Comparison of ENCODE assay signal across 18 cellular contexts in the genomic region with DNA sequence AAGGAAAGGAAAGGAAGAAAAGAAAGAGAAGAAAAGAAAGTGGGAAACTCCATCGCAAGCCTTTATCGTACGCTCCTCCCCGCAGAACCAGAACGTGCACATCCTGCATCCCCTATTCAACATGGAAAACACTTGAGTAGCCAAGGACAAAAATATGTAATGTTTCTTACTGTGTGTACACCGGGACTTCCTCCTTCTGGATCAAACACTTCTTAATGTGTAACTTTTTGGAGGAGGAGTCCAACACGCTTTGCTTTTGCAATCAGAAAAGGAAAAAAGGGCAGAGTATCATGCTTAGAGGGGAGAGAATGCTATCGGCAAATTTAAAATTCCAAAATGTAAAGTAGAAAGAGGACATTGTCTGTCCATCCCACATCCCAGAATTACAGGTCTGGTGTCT. TPM values are rescaled to one million over a fixed set of nuclear protein-coding genes. Genes with fewer than 3 reads are reported as not detected.
"Had no signal": no experiment of that assay in that cellular context is flagged by ENCODE, and none has a peak within 500 bp of the region (broad histone marks: within the 10 kb centered on the region; RNA-seq: fewer than 3 reads in every experiment).

No MANE protein-coding gene starts in this region.

- H3K27me3 ChIP-seq: heart left ventricle, spleen had no signal

- DNase-seq: activated CD4-positive, alpha-beta memory T cell treated with anti-CD3 and anti-CD28 coated beads for 36 hours; activated CD4-positive, alpha-beta T cell treated with anti-CD3 and anti-CD28 coated beads for 48 hours; activated CD4-positive, CD25-positive, alpha-beta regulatory T cell; activated naive CD4-positive, alpha-beta T cell treated with anti-CD3 and anti-CD28 coated beads, Interleukin-2, amount 10 ng/mL, durations not matched to agents 7 days and 5 days; activated naive CD8-positive, alpha-beta T cell treated with anti-CD3 and anti-CD28 coated beads, Interleukin-2, amount 50 U/mL, for 24 hours; activated T-cell treated with anti-CD3 and anti-CD28 coated beads, Interleukin-2, amount 50 U/mL, for 48 hours; anterior cingulate cortex; effector CD4-positive, alpha-beta T cell; heart left ventricle; left colon; naive thymus-derived CD8-positive, alpha-beta T cell; spleen; stimulated activated CD4-positive, alpha-beta T cell treated with anti-CD3 and anti-CD28 coated beads, Interleukin-4, amount 100 ng/mL, for 24 hours; stimulated activated naive CD4-positive, alpha-beta T cell treated with Interleukin-2 at 50 U/mL for 16 hours; T-helper 17 cell had no signal

- H3K4me3 ChIP-seq: heart left ventricle, prostate gland, spleen, thoracic aorta had no signal

- ATAC-seq: activated naive CD8-positive, alpha-beta T cell treated with anti-CD3 and anti-CD28 coated beads, Interleukin-2, amount 50 U/mL, for 24 hours; heart left ventricle; naive thymus-derived CD8-positive, alpha-beta T cell; T-helper 17 cell had no signal

- H3K4me1 ChIP-seq: heart left ventricle, prostate gland, spleen had no signal

- H3K36me3 ChIP-seq: heart left ventricle, prostate gland, spleen, thoracic aorta had no signal

- H3K9me3 ChIP-seq: prostate gland had no signal

- H3K27ac ChIP-seq: heart left ventricle, prostate gland, spleen, thoracic aorta had no signal

RNA-seq across cellular contexts. Expression of gene ANGPTL6, which starts 24.1 kb away (rescaled TPM):
- total RNA-seq: fibroblast of villous mesenchyme, thoracic aorta had no signal
